In genomic region chr12:47206450-47206830, GRCh38 we compare ENCODE assay signal across 17 cellular contexts.
DNase-seq lines count a peak whose midpoint lies in the region; ATAC-seq, FAIRE-seq and TF ChIP-seq lines count a peak whose summit lies in the region.
"Had no signal": no experiment of that assay in that cellular context is flagged by ENCODE, and none has a peak within 500 bp of the region (broad histone marks: within the 10 kb centered on the region; RNA-seq: fewer than 3 reads in every experiment).

No MANE protein-coding gene starts in this region.

- peak overlapping the region; percentile 66 to 79 for H3K4me3 Mint-ChIP-seq in activated T-cell treated with anti-CD3 and anti-CD28 coated beads, Interleukin-2, amount 50 U/mL, for 72 hours
- H3K4me3 Mint-ChIP-seq in stimulated activated naive CD8-positive, alpha-beta T cell treated with anti-CD3 and anti-CD28 coated beads, Interleukin-15, amount 100 ng/mL, for 72 hours = peak overlapping the region; percentile 66 to 87
- no peak overlapping the region for H3K4me3 Mint-ChIP-seq in glutamatergic neuron (ENCODE audit: unreplicated experiment)
- H3K4me3 Mint-ChIP-seq: HFFc6 had no signal

- peaks cover 77% of the 10 kb centered on the region for H3K4me1 Mint-ChIP-seq in activated T-cell treated with anti-CD3 and anti-CD28 coated beads, Interleukin-2, amount 50 U/mL, for 72 hours (ENCODE audit: low read depth)
- H3K4me1 Mint-ChIP-seq in stimulated activated naive CD8-positive, alpha-beta T cell treated with anti-CD3 and anti-CD28 coated beads, Interleukin-15, amount 100 ng/mL, for 72 hours = peaks cover 87% of the 10 kb centered on the region
- peaks cover 3% of the 10 kb centered on the region for H3K4me1 Mint-ChIP-seq in glutamatergic neuron (ENCODE audit: low read depth, unreplicated experiment)

- H3K9me3 Mint-ChIP-seq in activated T-cell treated with anti-CD3 and anti-CD28 coated beads, Interleukin-2, amount 50 U/mL, for 72 hours = no peaks in the 10 kb centered on the region
- H3K9me3 Mint-ChIP-seq in stimulated activated naive CD8-positive, alpha-beta T cell treated with anti-CD3 and anti-CD28 coated beads, Interleukin-15, amount 100 ng/mL, for 72 hours = no peaks in the 10 kb centered on the region
- peaks cover 2% of the 10 kb centered on the region for H3K9me3 Mint-ChIP-seq in glutamatergic neuron (ENCODE audit: unreplicated experiment)
- H3K9me3 Mint-ChIP-seq: HFFc6 had no signal

- peaks cover 16 to 34% of the 10 kb centered on the region in 2 donors for H3K36me3 Mint-ChIP-seq in activated T-cell treated with anti-CD3 and anti-CD28 coated beads, Interleukin-2, amount 50 U/mL, for 72 hours (ENCODE audit: insufficient read depth in 2 of 2)
- H3K36me3 Mint-ChIP-seq in glutamatergic neuron (ENCODE audit: unreplicated experiment) = no peaks in the 10 kb centered on the region

- no peak for TF ChIP-seq POLR2A in Peyer's patch (IDR thresholded peaks at IDR 0.05)

- no peaks in the 10 kb centered on the region for H3K27me3 Mint-ChIP-seq in activated T-cell treated with anti-CD3 and anti-CD28 coated beads, Interleukin-2, amount 50 U/mL, for 72 hours (ENCODE audit: low read depth)
- H3K27me3 Mint-ChIP-seq in stimulated activated naive CD8-positive, alpha-beta T cell treated with anti-CD3 and anti-CD28 coated beads, Interleukin-15, amount 100 ng/mL, for 72 hours = no peaks in the 10 kb centered on the region
- H3K27me3 Mint-ChIP-seq in glutamatergic neuron (ENCODE audit: unreplicated experiment) = no peaks in the 10 kb centered on the region

- no peak overlapping the region for H3K4me3 ChIP-seq in Peyer's patch
- no peak overlapping the region for H3K4me3 ChIP-seq in colonic mucosa
- H3K4me3 ChIP-seq: gastroesophageal sphincter, uterus had no signal

- H3K36me3 ChIP-seq in Peyer's patch = no peaks in the 10 kb centered on the region
- H3K36me3 ChIP-seq in colonic mucosa = no peaks in the 10 kb centered on the region
- H3K36me3 ChIP-seq: gastroesophageal sphincter, uterus had no signal

- DNase-seq in activated T-cell treated with anti-CD3 and anti-CD28 coated beads, Interleukin-2, amount 50 U/mL, for 72 hours = no peak
- no peak for DNase-seq in activated T-cell treated with anti-CD3 and anti-CD28 coated beads, Interleukin-2, amount 50 U/mL, for 1 hour
- DNase-seq in Peyer's patch (no peak), colonic mucosa (no peak), glutamatergic neuron (no peak), D721Med (ENCODE audit: insufficient read length, low spot score) (no peak)
- no peak for DNase-seq in stimulated activated naive CD8-positive, alpha-beta T cell treated with anti-CD3 and anti-CD28 coated beads, Interleukin-15, amount 100 ng/mL, for 72 hours
- DNase-seq: activated CD4-positive, CD25-positive, alpha-beta regulatory T cell treated with anti-CD3 and anti-CD28 coated beads, Interleukin-2, amount 50 U/mL, for 72 hours; HFFc6; mesenchymal stem cell; NCI-H510A; nucleus accumbens; stimulated activated CD4-positive, alpha-beta T cell treated with anti-CD3 and anti-CD28 coated beads, Interleukin-4, amount 100 ng/mL, for 24 hours; uterus had no signal

- peak overlapping the region; percentile 41 to 79 (median 57) for H3K27ac ChIP-seq in Peyer's patch
- H3K27ac ChIP-seq in colonic mucosa = peak overlapping the region; percentile 45
- H3K27ac ChIP-seq: gastroesophageal sphincter, uterus had no signal

- H3K9me3 ChIP-seq in Peyer's patch (no peaks in the 10 kb centered on the region), colonic mucosa (no peaks in the 10 kb centered on the region)
- H3K9me3 ChIP-seq: gastroesophageal sphincter, uterus had no signal

- intact Hi-C loops in colonic mucosa (cut with DNase I) = no loop called here

- peaks cover 0 to 17% (median 10%) of the 10 kb centered on the region in 4 donors for H3K4me1 ChIP-seq in Peyer's patch
- H3K4me1 ChIP-seq in colonic mucosa = no peaks in the 10 kb centered on the region
- H3K4me1 ChIP-seq: gastroesophageal sphincter, uterus had no signal

- peak overlapping the region; percentile 95 for H3K27ac Mint-ChIP-seq in activated T-cell treated with anti-CD3 and anti-CD28 coated beads, Interleukin-2, amount 50 U/mL, for 72 hours
- H3K27ac Mint-ChIP-seq in stimulated activated naive CD8-positive, alpha-beta T cell treated with anti-CD3 and anti-CD28 coated beads, Interleukin-15, amount 100 ng/mL, for 72 hours = peak overlapping the region; percentile 84 to 92
- H3K27ac Mint-ChIP-seq in glutamatergic neuron (ENCODE audit: unreplicated experiment) = no peak overlapping the region
- H3K27ac Mint-ChIP-seq: HFFc6 had no signal

- FAIRE-seq in D721Med (lab: Jason Lieb, UNC) = no peak
- FAIRE-seq: RCC 7860 had no signal

- H3K9ac ChIP-seq in colonic mucosa (ENCODE audit: low read depth in 2 of 2, low read length in 2 of 2) = no peak overlapping the region

- TF ChIP-seq CTCF in Peyer's patch (IDR thresholded peaks at IDR 0.05) = no peak
- no peak for TF ChIP-seq CTCF in colonic mucosa (IDR thresholded peaks at IDR 0.05)
- no peak for TF ChIP-seq CTCF in glutamatergic neuron (IDR thresholded peaks at IDR 0.05; ENCODE audit: partially characterized antibody, unreplicated experiment)
- TF ChIP-seq CTCF in D721Med (IDR thresholded peaks at IDR 0.05; ENCODE audit: insufficient read depth, missing control alignments) = no peak

- H3K27me3 ChIP-seq in Peyer's patch = no peaks in the 10 kb centered on the region
- no peaks in the 10 kb centered on the region for H3K27me3 ChIP-seq in colonic mucosa
- H3K27me3 ChIP-seq: gastroesophageal sphincter, uterus had no signal

- ATAC-seq in activated T-cell treated with anti-CD3 and anti-CD28 coated beads, Interleukin-2, amount 50 U/mL, for 72 hours (replicated peaks in 1 of 2) = peak; percentile 66 to 70
- ATAC-seq in stimulated activated naive CD8-positive, alpha-beta T cell treated with anti-CD3 and anti-CD28 coated beads, Interleukin-15, amount 100 ng/mL, for 72 hours = peak; percentile 37
- no peak for ATAC-seq in GM18502 (IDR thresholded peaks at IDR 0.05; ENCODE audit: poor library complexity, unreplicated experiment)
